In the genomic region with DNA sequence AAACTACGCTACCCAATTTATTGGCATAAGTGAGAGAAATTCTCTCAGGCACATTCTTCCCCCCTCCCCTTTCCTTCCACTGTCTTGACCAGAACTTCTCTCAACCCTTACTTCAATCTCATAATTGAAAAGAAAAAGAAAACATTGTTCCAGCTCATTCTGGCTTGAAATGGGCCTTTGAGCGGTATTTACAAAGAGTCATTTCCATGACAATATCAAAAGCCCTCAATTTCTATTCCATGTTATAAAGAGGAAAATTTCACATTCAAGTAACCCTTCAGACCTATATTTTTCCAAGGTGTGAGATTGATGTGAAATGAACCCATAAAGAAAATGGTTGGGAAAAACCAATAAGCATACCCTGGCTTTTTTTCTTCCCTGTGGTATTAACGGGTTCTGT, we compare ENCODE assay signal across 19 cellular contexts.
DNase-seq lines count a peak whose midpoint lies in the region; ATAC-seq and TF ChIP-seq lines count a peak whose summit lies in the region.
"Had no signal": no experiment of that assay in that cellular context is flagged by ENCODE, and none has a peak within 500 bp of the region (broad histone marks: within the 10 kb centered on the region; RNA-seq: fewer than 3 reads in every experiment).

No MANE protein-coding gene starts in this region.

- H3K36me3 ChIP-seq in GM23248 (ENCODE audit: low read depth), result no peaks in the 10 kb centered on the region
- H3K36me3 ChIP-seq in HAP-1 (replicated peaks), result no peaks in the 10 kb centered on the region
- H3K36me3 ChIP-seq in osteoblast (ENCODE audit: insufficient read depth, low read length), result no peaks in the 10 kb centered on the region

- peak overlapping the region; percentile 62; the same call in 1 of the 2 replicates for H3K9ac ChIP-seq in GM23248

- H3K27ac ChIP-seq in GM23248 (peak overlapping the region; percentile 72; the same call in 1 of the 2 replicates), osteoblast (ENCODE audit: low read depth, low read length) (peak overlapping the region; percentile 62)
- H3K27ac ChIP-seq: A549 had no signal

- H4K20me1 ChIP-seq in GM23248 (ENCODE audit: insufficient read depth) (no peaks in the 10 kb centered on the region), osteoblast (ENCODE audit: insufficient read depth, low read length) (no peaks in the 10 kb centered on the region)

- H3K4me2 ChIP-seq in GM23248 (ENCODE audit: unreplicated experiment) (no peak overlapping the region), osteoblast (ENCODE audit: insufficient read depth, low read length) (no peak overlapping the region)
- H3K4me2 ChIP-seq: A549 had no signal

- no peak overlapping the region for H3K4me3 ChIP-seq in GM23248
- no peak overlapping the region for H3K4me3 ChIP-seq in HAP-1
- no peak overlapping the region for H3K4me3 ChIP-seq in osteoblast (ENCODE audit: insufficient read depth, low read length)
- H3K4me3 ChIP-seq: A549 had no signal

- H2AFZ ChIP-seq in GM23248 (no peak overlapping the region), osteoblast (ENCODE audit: low read length) (no peak overlapping the region)

- no peaks in the 10 kb centered on the region for H3K27me3 Mint-ChIP-seq in neural crest cell (ENCODE audit: low read depth)
- peaks cover 37% of the 10 kb centered on the region for H3K27me3 Mint-ChIP-seq in activated CD4-positive, alpha-beta T cell treated with anti-CD3 and anti-CD28 coated beads for 36 hours

- H3K9me3 ChIP-seq in GM23248 (ENCODE audit: low read depth) (no peaks in the 10 kb centered on the region), HAP-1 (no peaks in the 10 kb centered on the region), osteoblast (ENCODE audit: low read depth, low read length) (no peaks in the 10 kb centered on the region)

- TF ChIP-seq CTCF in neural crest cell (conservative IDR thresholded peaks at IDR 0.05) (no peak), osteoblast (IDR thresholded peaks at IDR 0.05; ENCODE audit: extremely low read depth, low read depth, low read length) (no peak)

- peaks cover 5% of the 10 kb centered on the region; the same call in 1 of the 2 replicates for H3K9me2 ChIP-seq in GM23248 (ENCODE audit: insufficient read depth)

- 96 to 97% methylated on average over 3 of the region's 3 CpGs for WGBS in GM23248 (ENCODE audit: low coverage in 1 of 2, low lambda C conversion rate in 2 of 2, missing lambda C conversion rate in 2 of 2), 2 experiments

- in situ Hi-C loops in GM23248 (cut with MboI), result no loop called here
- in situ Hi-C loops in HAP-1 (cut with MboI; ENCODE audit: low sequenced_read_pairs), result no loop called here

- ATAC-seq in activated CD4-positive, alpha-beta T cell treated with anti-CD3 and anti-CD28 coated beads for 36 hours, result no peak
- no peak for ATAC-seq in GM19397 (IDR thresholded peaks at IDR 0.05; ENCODE audit: unreplicated experiment)
- ATAC-seq: A549, HCT116 had no signal

- H3K27ac Mint-ChIP-seq in neural crest cell (ENCODE audit: unreplicated experiment), result no peak overlapping the region
- no peak overlapping the region for H3K27ac Mint-ChIP-seq in activated CD4-positive, alpha-beta T cell treated with anti-CD3 and anti-CD28 coated beads for 36 hours
- H3K27ac Mint-ChIP-seq: CD4-positive, alpha-beta memory T cell had no signal

- H3K4me3 Mint-ChIP-seq in neural crest cell, result peak overlapping the region; percentile 44
- no peak overlapping the region for H3K4me3 Mint-ChIP-seq in activated CD4-positive, alpha-beta T cell treated with anti-CD3 and anti-CD28 coated beads for 36 hours
- H3K4me3 Mint-ChIP-seq: CD4-positive, alpha-beta memory T cell had no signal

- intact Hi-C loops in activated CD4-positive, alpha-beta T cell treated with anti-CD3 and anti-CD28 coated beads for 36 hours (cut with DNase I, micrococcal nuclease), result no loop called here

- no peaks in the 10 kb centered on the region for H3K79me2 ChIP-seq in GM23248 (ENCODE audit: insufficient read depth)
- H3K79me2 ChIP-seq in osteoblast (ENCODE audit: insufficient read depth, low read length), result no peaks in the 10 kb centered on the region

- POLR2A ChIA-PET in activated CD4-positive, alpha-beta T cell treated with anti-CD3 and anti-CD28 coated beads for 36 hours (lab: Charles Lee), result no interaction called here

- CTCF ChIA-PET in activated CD4-positive, alpha-beta T cell treated with anti-CD3 and anti-CD28 coated beads for 36 hours (lab: Charles Lee), result interaction anchor here (1.8 kb wide), 1 partner anchor 49 kb away, joined by 4 read pairs; no protein-coding TSS in a partner anchor

- H3K36me3 Mint-ChIP-seq in neural crest cell (ENCODE audit: low read depth), result peaks cover 3% of the 10 kb centered on the region
- H3K36me3 Mint-ChIP-seq in activated CD4-positive, alpha-beta T cell treated with anti-CD3 and anti-CD28 coated beads for 36 hours (ENCODE audit: low read depth), result peaks cover 4% of the 10 kb centered on the region
- H3K36me3 Mint-ChIP-seq: CD4-positive, alpha-beta memory T cell had no signal

- peaks cover 3% of the 10 kb centered on the region for H3K9me3 Mint-ChIP-seq in neural crest cell
- H3K9me3 Mint-ChIP-seq in activated CD4-positive, alpha-beta T cell treated with anti-CD3 and anti-CD28 coated beads for 36 hours (ENCODE audit: low read depth), result peaks cover 1% of the 10 kb centered on the region

- DNase-seq in GM23248 (no peak), HAP-1 (ENCODE audit: low spot score in 2 of 2) (peak; percentile 54 to 94), neural crest cell (ENCODE audit: low read depth, low spot score) (no peak), osteoblast (ENCODE audit: insufficient read length, low spot score, missing footprints) (no peak), kidney glomerular epithelial cell (lab: John Stamatoyannopoulos, UW) (no peak), SIG-M5 (lab: John Stamatoyannopoulos, UW) (no peak)
- DNase-seq in activated CD4-positive, alpha-beta T cell treated with anti-CD3 and anti-CD28 coated beads for 36 hours, result no peak
- DNase-seq: 8988T; C1 segment of cervical spinal cord; Calu3; CD4-positive, alpha-beta memory T cell; COR-L47; DMS53; DMS79 treated with DMSO at 0.1 percent for 48 hours; GF-D8; GOT3 had no signal

- H3K4me1 ChIP-seq in GM23248 (ENCODE audit: insufficient read depth), result peaks cover 23% of the 10 kb centered on the region
- peaks cover 33% of the 10 kb centered on the region for H3K4me1 ChIP-seq in HAP-1
- peaks cover 19% of the 10 kb centered on the region for H3K4me1 ChIP-seq in osteoblast (ENCODE audit: insufficient read depth, low read length)

- H3K4me1 Mint-ChIP-seq in neural crest cell, result peaks cover 31% of the 10 kb centered on the region
- peaks cover 7% of the 10 kb centered on the region for H3K4me1 Mint-ChIP-seq in activated CD4-positive, alpha-beta T cell treated with anti-CD3 and anti-CD28 coated beads for 36 hours
- H3K4me1 Mint-ChIP-seq: CD4-positive, alpha-beta memory T cell had no signal

- peaks cover 29% of the 10 kb centered on the region for H3F3A ChIP-seq in GM23248 (ENCODE audit: insufficient read depth)

- H3K27me3 ChIP-seq in GM23248 (replicated peaks; ENCODE audit: insufficient read depth), result no peaks in the 10 kb centered on the region
- H3K27me3 ChIP-seq in HAP-1 (ENCODE audit: low read depth), result no peaks in the 10 kb centered on the region
- no peaks in the 10 kb centered on the region for H3K27me3 ChIP-seq in osteoblast (ENCODE audit: insufficient read depth, low read length)

Comparison
In these comparisons a context has a peak if more than half of its experiments do, and no peak if none do; other contexts are left out.
1. DNase-seq: peak in HAP-1 (2 of 2); none in GM23248 (single experiment), neural crest cell (single experiment), osteoblast (single experiment), kidney glomerular epithelial cell (single experiment), SIG-M5 (single experiment) and activated CD4-positive, alpha-beta T cell treated with anti-CD3 and anti-CD28 coated beads for 36 hours (single experiment).